In genomic region chr9:24931894-24932293, GRCh38 we compare ENCODE assay signal across 18 cellular contexts.
DNase-seq lines count a peak whose midpoint lies in the region; ATAC-seq and TF ChIP-seq lines count a peak whose summit lies in the region.
"Had no signal": no experiment of that assay in that cellular context is flagged by ENCODE, and none has a peak within 500 bp of the region (broad histone marks: within the 10 kb centered on the region; RNA-seq: fewer than 3 reads in every experiment).

No MANE protein-coding gene starts in this region.

- no peak overlapping the region for H3K4me3 Mint-ChIP-seq in mesothelial cell of epicardium
- H3K4me3 Mint-ChIP-seq: B cell; CD4-positive, alpha-beta T cell; CD8-positive, alpha-beta T cell had no signal

- peak; percentile 21 for TF ChIP-seq RAD21 in neural cell (conservative IDR thresholded peaks at IDR 0.05)

- H3K36me3 Mint-ChIP-seq in mesothelial cell of epicardium: no peaks in the 10 kb centered on the region
- H3K36me3 Mint-ChIP-seq: CD8-positive, alpha-beta T cell had no signal

- H3K4me3 ChIP-seq in BLaER1: no peak overlapping the region
- H3K4me3 ChIP-seq in KMS-11 (IDR thresholded peaks at IDR 0.05; ENCODE audit: insufficient read depth, low read depth, low read length): no peak overlapping the region
- no peak overlapping the region for H3K4me3 ChIP-seq in OCI-LY1 (ENCODE audit: low read depth, low read length, poor library complexity, severe bottlenecking)
- no peak overlapping the region for H3K4me3 ChIP-seq in neural cell (ENCODE audit: low read length)
- H3K4me3 ChIP-seq: A549 had no signal

- H3K9me2 ChIP-seq in OCI-LY1 (ENCODE audit: low read depth, low read length) (no peaks in the 10 kb centered on the region), neural cell (ENCODE audit: insufficient read depth, low read length) (no peaks in the 10 kb centered on the region)

- H3K79me2 ChIP-seq in KMS-11 (ENCODE audit: insufficient read depth, low read depth) (no peaks in the 10 kb centered on the region), OCI-LY1 (ENCODE audit: insufficient read depth, low read length) (no peaks in the 10 kb centered on the region), neural cell (replicated peaks; ENCODE audit: insufficient read depth, low read length) (no peaks in the 10 kb centered on the region)

- H3K27me3 ChIP-seq in BLaER1 (no peaks in the 10 kb centered on the region), KMS-11 (ENCODE audit: insufficient read depth, low read depth) (no peaks in the 10 kb centered on the region), OCI-LY1 (ENCODE audit: insufficient read depth, low read length) (no peaks in the 10 kb centered on the region), neural cell (ENCODE audit: insufficient read depth, low read depth, low read length) (no peaks in the 10 kb centered on the region)

- H3F3A ChIP-seq in OCI-LY1 (ENCODE audit: insufficient read depth, low read length) (no peaks in the 10 kb centered on the region), neural cell (ENCODE audit: insufficient read depth, low read length, poor library complexity, severe bottlenecking) (peaks cover 3% of the 10 kb centered on the region)

- H3K9ac ChIP-seq in BLaER1 (no peak overlapping the region), KMS-11 (peak overlapping the region; percentile 23; the same call in 1 of the 2 replicates), OCI-LY1 (ENCODE audit: low read length) (peak overlapping the region; percentile 20; the same call in 1 of the 2 replicates), neural cell (ENCODE audit: low read length) (no peak overlapping the region)

- no peak overlapping the region for H3K27ac Mint-ChIP-seq in mesothelial cell of epicardium
- H3K27ac Mint-ChIP-seq: B cell; CD4-positive, alpha-beta T cell; CD8-positive, alpha-beta T cell had no signal

- H3K4me2 ChIP-seq in BLaER1: peak overlapping the region; percentile 64
- H3K4me2 ChIP-seq in KMS-11: peak overlapping the region; percentile 89
- H3K4me2 ChIP-seq in OCI-LY1 (ENCODE audit: low read length): no peak overlapping the region
- no peak overlapping the region for H3K4me2 ChIP-seq in neural cell (ENCODE audit: low read length)
- H3K4me2 ChIP-seq: A549 had no signal

- H3K4me1 ChIP-seq in BLaER1: peaks cover 42% of the 10 kb centered on the region
- H3K4me1 ChIP-seq in KMS-11 (ENCODE audit: low read depth, poor library complexity, severe bottlenecking): peaks cover 70% of the 10 kb centered on the region
- peaks cover 56% of the 10 kb centered on the region for H3K4me1 ChIP-seq in OCI-LY1 (ENCODE audit: insufficient read depth, low read length, severe bottlenecking)
- H3K4me1 ChIP-seq: A549, Caco-2 had no signal

- no peaks in the 10 kb centered on the region for H3K9me3 Mint-ChIP-seq in mesothelial cell of epicardium

- H2AFZ ChIP-seq in KMS-11 (ENCODE audit: low read depth) (no peak overlapping the region), OCI-LY1 (ENCODE audit: low read length) (no peak overlapping the region), neural cell (ENCODE audit: low read depth, low read length) (no peak overlapping the region)

- no peaks in the 10 kb centered on the region for H3K4me1 Mint-ChIP-seq in mesothelial cell of epicardium

- TF ChIP-seq CTCF in KMS-11 (conservative IDR thresholded peaks at IDR 0.05; ENCODE audit: low read depth, low read length): no peak
- no peak for TF ChIP-seq CTCF in OCI-LY1 (IDR thresholded peaks at IDR 0.05; ENCODE audit: low read length)
- no peak for TF ChIP-seq CTCF in neural cell (IDR thresholded peaks at IDR 0.05; ENCODE audit: poor library complexity, severe bottlenecking)
- no peak for TF ChIP-seq CTCF in mesothelial cell of epicardium (IDR thresholded peaks at IDR 0.05; ENCODE audit: unreplicated experiment)

- H3K27ac ChIP-seq in BLaER1: peak overlapping the region; percentile 68
- peak overlapping the region; percentile 47 for H3K27ac ChIP-seq in KMS-11
- peak overlapping the region; percentile 75 for H3K27ac ChIP-seq in OCI-LY1 (ENCODE audit: low read depth, low read length, poor library complexity, severe bottlenecking)
- H3K27ac ChIP-seq in neural cell (ENCODE audit: low read length): no peak overlapping the region
- H3K27ac ChIP-seq: 22Rv1, A549, C4-2B had no signal

- no peak for DNase-seq in mesothelial cell of epicardium (ENCODE audit: low spot score in 2 of 2, unreplicated experiment in 2 of 2)
- no peak for DNase-seq in HPDE6-E6E7 (ENCODE audit: extremely low spot score)
- DNase-seq: AML-193; Caco-2; Calu3; CD4-positive, alpha-beta T cell; CD8-positive, alpha-beta T cell; DMS79 treated with DMSO at 0.1 percent for 48 hours; GF-D8 had no signal

- H3K27me3 Mint-ChIP-seq in mesothelial cell of epicardium (ENCODE audit: low read depth): no peaks in the 10 kb centered on the region
- H3K27me3 Mint-ChIP-seq: B cell; CD4-positive, alpha-beta T cell had no signal

- ATAC-seq in GM19397 (IDR thresholded peaks at IDR 0.05; ENCODE audit: unreplicated experiment): no peak
- ATAC-seq: A549; CD8-positive, alpha-beta T cell had no signal

- H4K20me1 ChIP-seq in BLaER1: no peaks in the 10 kb centered on the region
- no peaks in the 10 kb centered on the region for H4K20me1 ChIP-seq in KMS-11 (ENCODE audit: insufficient read depth)
- H4K20me1 ChIP-seq in OCI-LY1 (ENCODE audit: insufficient read depth, low read length): no peaks in the 10 kb centered on the region
- no peaks in the 10 kb centered on the region for H4K20me1 ChIP-seq in neural cell (ENCODE audit: insufficient read depth)

- peak; percentile 96 for TF ChIP-seq EP300 in neural cell (conservative IDR thresholded peaks at IDR 0.05; ENCODE audit: poor library complexity, severe bottlenecking)

- H3K9me3 ChIP-seq in BLaER1 (no peaks in the 10 kb centered on the region), OCI-LY1 (ENCODE audit: low read length) (no peaks in the 10 kb centered on the region), neural cell (ENCODE audit: low read length) (no peaks in the 10 kb centered on the region)
- H3K9me3 ChIP-seq: A549, Caco-2 had no signal

- H3K36me3 ChIP-seq in BLaER1 (no peaks in the 10 kb centered on the region), KMS-11 (ENCODE audit: insufficient read depth) (no peaks in the 10 kb centered on the region), OCI-LY1 (ENCODE audit: insufficient read depth, low read length) (no peaks in the 10 kb centered on the region), neural cell (ENCODE audit: insufficient read depth, low read length) (no peaks in the 10 kb centered on the region)

TF ChIP-seq in neural cell, 6 proteins besides CTCF, POLR2A, EP300 and RAD21:
- TF ChIP-seq SMC3 (conservative IDR thresholded peaks at IDR 0.05; ENCODE audit: poor library complexity): no peak
- TF ChIP-seq TAF1 (IDR thresholded peaks at IDR 0.05; ENCODE audit: low read depth): no peak
- peak; percentile 87 for TF ChIP-seq POLR2AphosphoS5 (IDR thresholded peaks at IDR 0.05)
- TF ChIP-seq EZH2 (IDR thresholded peaks at IDR 0.05; ENCODE audit: borderline replicate concordance, insufficient read depth, low read length, poor library complexity, severe bottlenecking): no peak
- peak; percentile 31 for TF ChIP-seq REST (IDR thresholded peaks at IDR 0.05; ENCODE audit: borderline replicate concordance)
- TF ChIP-seq MXI1 (conservative IDR thresholded peaks at IDR 0.05; ENCODE audit: poor library complexity, severe bottlenecking): peak; percentile 43

Comparison
In these comparisons a context has a peak if more than half of its experiments do, and no peak if none do; other contexts are left out.
1. H3K4me2 ChIP-seq: peak in BLaER1 (single experiment) and KMS-11 (single experiment); none in OCI-LY1 (single experiment) and neural cell (single experiment).
2. H3K9ac ChIP-seq: peak in KMS-11 (single experiment) and OCI-LY1 (single experiment); none in BLaER1 (single experiment) and neural cell (single experiment).